In the genomic region with DNA sequence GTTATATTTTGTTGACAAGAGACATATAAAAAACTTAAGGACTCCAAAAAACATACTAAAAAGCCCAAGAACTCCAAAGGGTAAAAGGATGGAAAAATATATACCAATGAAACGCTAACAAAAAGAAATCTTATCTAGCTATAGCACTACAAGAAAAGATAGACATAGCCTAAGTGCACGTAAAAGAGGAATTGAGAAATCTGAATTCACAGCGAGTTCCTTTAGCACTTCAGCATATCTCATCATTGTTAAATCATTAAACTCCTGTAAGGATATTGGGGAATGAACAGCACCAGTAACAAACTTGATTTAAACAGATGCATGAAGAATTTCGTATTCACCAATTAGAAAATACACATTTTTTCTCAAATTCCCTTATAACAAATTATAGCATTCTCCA, we compare ENCODE assay signal across 35 cellular contexts.
"Had no signal": no experiment of that assay in that cellular context is flagged by ENCODE, and none has a peak within 500 bp of the region (broad histone marks: within the 10 kb centered on the region; RNA-seq: fewer than 3 reads in every experiment).

No MANE protein-coding gene starts in this region.

- H3K4me3 ChIP-seq: MG63 had no signal

- DNase-seq: MG63, MM.1S, MV-4-11, NCI-H1048, NCI-H1092, NCI-H1092 treated with DMSO at 0.1 percent for 48 hours, NCI-H1105, NCI-H1105 treated with DMSO at 0.1 percent for 48 hours, NCI-H1417, NCI-H1417 treated with DMSO at 0.1 percent for 48 hours, NCI-H1436, NCI-H1436 treated with DMSO at 0.1 percent for 48 hours, NCI-H146, NCI-H1694, NCI-H1694 treated with DMSO at 0.1 percent for 48 hours, NCI-H187, NCI-H187 treated with DMSO at 0.1 percent for 48 hours, NCI-H1930, NCI-H2029, NCI-H2029 treated with DMSO at 0.1 percent for 48 hours, NCI-H2081, NCI-H2081 treated with DMSO at 0.1 percent for 48 hours, NCI-H2107, NCI-H2171, NCI-H2171 treated with DMSO at 0.1 percent for 48 hours, NCI-H2227 treated with DMSO at 0.1 percent for 48 hours, NCI-H226, NCI-H345, NCI-H446, NCI-H446 treated with DMSO at 0.1 percent for 48 hours, NCI-H510A, NCI-H510A treated with DMSO at 0.1 percent for 48 hours, NCI-H524, NCI-H524 treated with DMSO at 0.1 percent for 48 hours, NCI-H526 had no signal

- H3K27me3 ChIP-seq: MG63 had no signal

- H3K36me3 ChIP-seq: MG63 had no signal
